In the genomic region with DNA sequence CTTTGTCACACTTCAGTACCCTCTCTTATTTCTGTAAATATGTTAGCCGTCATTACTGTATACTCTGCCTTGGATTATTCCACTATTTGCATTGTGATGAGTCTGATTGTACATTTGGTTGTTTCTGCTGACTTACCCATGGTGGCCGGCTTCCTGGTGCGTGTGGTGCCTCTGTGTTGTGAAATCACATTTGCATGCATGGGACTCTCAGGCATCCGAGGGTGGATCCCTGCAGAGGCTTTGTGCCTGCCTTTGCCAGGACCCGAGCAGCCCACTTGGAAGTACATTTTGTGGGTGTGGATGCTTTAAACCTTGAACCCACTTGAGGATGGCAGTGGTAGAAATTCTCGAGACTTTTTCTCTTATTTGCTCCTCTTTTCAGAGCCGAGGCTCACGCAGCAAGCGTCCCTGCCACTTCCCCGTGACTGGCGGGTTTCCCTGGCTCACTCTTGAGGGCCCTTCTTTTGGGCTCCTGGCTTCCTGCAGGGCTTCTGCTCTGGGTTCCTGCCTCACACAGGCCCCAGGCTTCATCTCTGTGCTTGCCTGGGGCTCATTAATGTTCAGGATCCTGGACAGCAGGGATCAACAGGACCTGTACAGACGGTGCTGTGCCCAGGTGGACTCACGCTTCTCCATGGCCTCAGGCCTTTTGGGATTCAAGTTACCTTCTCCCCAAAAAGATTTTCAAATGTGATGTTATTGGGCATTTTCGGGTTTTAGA, we compare ENCODE assay signal across 19 cellular contexts.
"Had no signal": no experiment of that assay in that cellular context is flagged by ENCODE, and none has a peak within 500 bp of the region (broad histone marks: within the 10 kb centered on the region; RNA-seq: fewer than 3 reads in every experiment).

No MANE protein-coding gene starts in this region.

- H3K4me1 ChIP-seq: prostate gland had no signal

- FAIRE-seq: endometrium, keratinocyte had no signal

- DNase-seq: cortex of kidney; effector memory CD8-positive, alpha-beta T cell; erythroblast; gastrocnemius medialis; head of caudate nucleus; natural killer cell; sigmoid colon; stimulated activated CD4-positive, alpha-beta T cell treated with anti-CD3 and anti-CD28 coated beads, Interleukin-4, amount 100 ng/mL, for 4 hours; stimulated activated naive CD8-positive, alpha-beta T cell treated with anti-CD3 and anti-CD28 coated beads, Interleukin-15, Interleukin-2, amounts not matched to agents 100 U/mL and 50 U/mL, for 24 hours; substantia nigra; testis; tibial artery had no signal

- H3K27me3 ChIP-seq: right atrium auricular region, testis had no signal

- ATAC-seq: effector memory CD8-positive, alpha-beta T cell; gastrocnemius medialis; left lobe of liver; natural killer cell; stimulated activated memory B cell treated with anti-CD40 and anti-IgM and Interleukin-4, amounts not matched to agents 10 μg/mL and 1 μg/mL and 100 μg/mL, for 72 hours; stimulated activated naive CD8-positive, alpha-beta T cell treated with anti-CD3 and anti-CD28 coated beads, Interleukin-15, Interleukin-2, amounts not matched to agents 100 U/mL and 50 U/mL, for 24 hours had no signal

- H3K36me3 ChIP-seq: gastrocnemius medialis, prostate gland, right atrium auricular region, sigmoid colon, tibial artery had no signal

- H3K9me3 ChIP-seq: gastrocnemius medialis, prostate gland, right atrium auricular region, sigmoid colon, testis, tibial artery had no signal

- H3K27ac ChIP-seq: gastrocnemius medialis, prostate gland, right atrium auricular region, testis, tibial artery had no signal

- H3K4me3 ChIP-seq: gastrocnemius medialis, lung, prostate gland, right atrium auricular region, sigmoid colon, testis, tibial artery had no signal
